Comparison of ENCODE assay signal across 12 cellular contexts in the genomic region with DNA sequence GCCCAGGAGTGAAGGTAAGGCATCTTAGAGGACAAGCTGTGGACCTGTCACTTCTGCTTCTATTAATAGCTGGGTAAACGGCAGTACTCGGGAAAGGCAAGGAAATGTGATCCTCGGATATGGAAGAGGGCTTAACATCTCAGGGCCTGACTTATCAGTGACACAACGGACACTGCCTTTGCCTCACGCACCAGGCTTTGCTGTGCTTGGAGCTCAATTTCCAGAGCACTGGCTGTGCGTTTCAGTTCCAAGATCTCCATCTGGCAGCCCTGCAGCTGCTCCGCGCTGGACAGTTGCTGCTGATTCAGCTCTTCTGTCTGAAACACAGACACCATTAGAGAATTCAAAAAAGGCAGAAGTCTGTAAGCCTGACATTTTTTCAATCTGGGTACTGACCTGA. TPM values are rescaled to one million over a fixed set of nuclear protein-coding genes. Genes with fewer than 3 reads are reported as not detected.
A peak's percentile ranks its signal among the peaks of the same experiment; 100 is the strongest.
DNase-seq lines count a peak whose midpoint lies in the region; ATAC-seq and TF ChIP-seq lines count a peak whose summit lies in the region.
"Had no signal": no experiment of that assay in that cellular context is flagged by ENCODE, and none has a peak within 500 bp of the region (broad histone marks: within the 10 kb centered on the region; RNA-seq: fewer than 3 reads in every experiment).

No MANE protein-coding gene starts in this region.

- no peak overlapping the region for H3K4me3 Mint-ChIP-seq in type B pancreatic cell

- H3K36me3 Mint-ChIP-seq in type B pancreatic cell, result no peaks in the 10 kb centered on the region
- H3K36me3 Mint-ChIP-seq: brain had no signal

- H3K4me3 ChIP-seq in left ventricle myocardium inferior, result no peak overlapping the region

- no peaks in the 10 kb centered on the region for H3K9me3 ChIP-seq in left ventricle myocardium inferior (replicated peaks)
- H3K9me3 ChIP-seq: BE2C had no signal

- no peaks in the 10 kb centered on the region for H3K36me3 ChIP-seq in left ventricle myocardium inferior
- H3K36me3 ChIP-seq: BE2C had no signal

- H3K27ac ChIP-seq in left ventricle myocardium inferior (replicated peaks), result no peak overlapping the region

- DNase-seq in left cardiac atrium (no peak), left ventricle myocardium inferior (no peak), hippocampal formation (lab: John Stamatoyannopoulos, UW) (peak; percentile 6 to 37), type B pancreatic cell (ENCODE audit: extremely low spot score, unreplicated experiment) (no peak), UCSD-AML1 (lab: John Stamatoyannopoulos, UW; ENCODE audit: unreplicated experiment) (no peak), HCEC 1CT (no peak)
- DNase-seq: BE2C; stimulated activated CD4-positive, alpha-beta T cell treated with anti-CD3 and anti-CD28 coated beads, Interleukin-1b, Interleukin-23, amount 100 ng/mL, for 48 hours; SW 1271 had no signal

- peak; percentile 19 to 39 for ATAC-seq in left cardiac atrium

- peak overlapping the region; percentile 11 for H3K27ac Mint-ChIP-seq in type B pancreatic cell

- no peaks in the 10 kb centered on the region for H3K27me3 Mint-ChIP-seq in type B pancreatic cell

- peaks cover 6% of the 10 kb centered on the region for H3K4me1 ChIP-seq in left ventricle myocardium inferior
- H3K4me1 ChIP-seq: BE2C had no signal

- H3K4me1 Mint-ChIP-seq in type B pancreatic cell (ENCODE audit: unreplicated experiment), result peaks cover 19% of the 10 kb centered on the region

- H3K9me3 Mint-ChIP-seq in type B pancreatic cell, result no peaks in the 10 kb centered on the region

- H3K27me3 ChIP-seq in left ventricle myocardium inferior (ENCODE audit: low read depth), result peaks cover 82% of the 10 kb centered on the region

- intact Hi-C loops in left cardiac atrium (cut with DNase I) (no loop called here), left ventricle myocardium inferior (cut with micrococcal nuclease) (no loop called here)

- TF ChIP-seq CTCF in left ventricle myocardium inferior (IDR thresholded peaks at IDR 0.05; ENCODE audit: borderline replicate concordance) (no peak), type B pancreatic cell (conservative IDR thresholded peaks at IDR 0.05) (no peak)

RNA-seq across cellular contexts. Expression of gene KRT40, which starts 3.5 kb away (rescaled TPM):
- total RNA-seq in left cardiac atrium, result not detected
- not detected for total RNA-seq in left ventricle myocardium inferior
- 2.3 and 5.5 TPM in 2 replicates for total RNA-seq in type B pancreatic cell (ENCODE audit: low replicate concordance)
- total RNA-seq: lung microvascular endothelial cell, subcutaneous adipose tissue had no signal

RNA-seq across cellular contexts. Expression of gene KRTAP3-3, which starts 13.4 kb away (rescaled TPM):
- total RNA-seq in left cardiac atrium (not detected), left ventricle myocardium inferior (not detected), type B pancreatic cell (ENCODE audit: low replicate concordance) (not detected in 2 replicates)
- total RNA-seq: lung microvascular endothelial cell, subcutaneous adipose tissue had no signal

RNA-seq across cellular contexts. Expression of gene KRT39, which starts 13.8 kb away (rescaled TPM):
- not detected for total RNA-seq in left cardiac atrium
- total RNA-seq in left ventricle myocardium inferior, result not detected
- 0.70 and 1.0 TPM in 2 replicates for total RNA-seq in type B pancreatic cell (ENCODE audit: low replicate concordance)
- total RNA-seq: lung microvascular endothelial cell, subcutaneous adipose tissue had no signal

RNA-seq across cellular contexts. Expression of gene KRTAP3-2, which starts 19.1 kb away (rescaled TPM):
- total RNA-seq in left cardiac atrium (not detected), left ventricle myocardium inferior (not detected), type B pancreatic cell (ENCODE audit: low replicate concordance) (not detected in 2 replicates)
- total RNA-seq: lung microvascular endothelial cell, subcutaneous adipose tissue had no signal

RNA-seq across cellular contexts. Expression of gene KRTAP3-1, which starts 28.3 kb away (rescaled TPM):
- total RNA-seq in left cardiac atrium (not detected), left ventricle myocardium inferior (not detected), type B pancreatic cell (ENCODE audit: low replicate concordance) (1.7 TPM in 1 of 2 replicates, not detected in the other)
- total RNA-seq: lung microvascular endothelial cell, subcutaneous adipose tissue had no signal

Comparison
In these comparisons a context has a peak if more than half of its experiments do, and no peak if none do; other contexts are left out.
1. DNase-seq: peak in hippocampal formation (2 of 2); none in left cardiac atrium (single experiment), left ventricle myocardium inferior (single experiment), type B pancreatic cell (single experiment), UCSD-AML1 (single experiment) and HCEC 1CT (single experiment).